Comparison of ENCODE assay signal across 8 cellular contexts in the genomic region with DNA sequence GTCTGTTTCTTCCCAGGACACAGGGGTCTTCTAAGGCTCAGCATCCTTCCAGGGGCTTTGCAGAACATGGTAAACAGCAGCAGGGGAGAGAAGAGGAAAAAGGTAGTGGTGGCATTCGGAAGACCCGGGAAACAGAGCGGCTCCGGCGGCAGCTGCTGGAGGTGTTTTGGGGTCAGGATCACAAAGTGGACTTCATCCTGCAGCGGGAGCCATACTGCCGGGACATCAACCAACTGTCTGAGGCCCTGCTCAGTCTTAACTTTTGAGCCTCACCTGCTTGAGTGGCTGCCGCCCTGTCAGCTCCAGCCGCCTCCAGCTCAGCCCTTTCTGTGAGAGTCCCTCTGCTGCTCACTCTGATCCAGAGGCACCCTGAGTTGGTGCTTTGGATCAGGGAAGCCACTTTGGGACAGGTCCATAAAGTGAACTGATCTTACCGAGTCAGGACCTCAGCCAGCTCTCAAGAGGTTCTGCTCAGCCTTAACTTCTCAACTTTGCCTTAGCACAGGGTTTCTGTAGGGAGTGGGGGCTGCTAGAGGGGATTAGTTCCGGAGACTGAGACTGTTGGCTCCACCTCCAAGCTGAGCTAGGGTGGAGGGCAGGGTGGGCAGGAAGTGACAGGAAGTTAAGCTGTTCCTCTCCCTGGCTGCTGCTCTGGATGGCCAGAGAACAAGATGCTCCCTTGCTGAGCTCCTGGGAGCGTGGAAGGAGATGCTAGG. TPM values are rescaled to one million over a fixed set of nuclear protein-coding genes. Genes with fewer than 3 reads are reported as not detected.
DNase-seq lines count a peak whose midpoint lies in the region; ATAC-seq and TF ChIP-seq lines count a peak whose summit lies in the region.

No MANE protein-coding gene starts in this region.

- CTCF ChIA-PET in Calu3 (lab: Charles Lee): interaction anchor here (0.6 to 3.9 kb wide), 4 partner anchors 41 to 110 kb away, joined by 3 to 22 read pairs (median 8); partner anchors contain the start of gene ADCY4

- peak; percentile 5 for TF ChIP-seq CTCF in Calu3 (IDR thresholded peaks at IDR 0.05; ENCODE audit: unreplicated experiment)
- TF ChIP-seq CTCF in breast epithelium (IDR thresholded peaks at IDR 0.05): no peak
- TF ChIP-seq CTCF in neutrophil (IDR thresholded peaks at IDR 0.05): no peak
- TF ChIP-seq CTCF in MM.1S (IDR thresholded peaks at IDR 0.05; ENCODE audit: low read length): no peak

- no peak overlapping the region for H3K4me3 Mint-ChIP-seq in Calu3 (ENCODE audit: low read depth, unreplicated experiment)

- H3K36me3 ChIP-seq in breast epithelium: no peaks in the 10 kb centered on the region
- H3K36me3 ChIP-seq in neutrophil: peaks cover 84% of the 10 kb centered on the region
- H3K36me3 ChIP-seq in MM.1S (replicated peaks; ENCODE audit: insufficient read depth, low read length): 0 out of 2 replicates have a peak, but pooled peaks cover 2% of the 10 kb centered on the region

- H3K9me3 ChIP-seq in breast epithelium (no peaks in the 10 kb centered on the region), neutrophil (no peaks in the 10 kb centered on the region), MM.1S (replicated peaks; ENCODE audit: insufficient read depth, low read length) (no peaks in the 10 kb centered on the region)

- H3K4me1 Mint-ChIP-seq in Calu3 (ENCODE audit: low read depth, unreplicated experiment): peaks cover under 1% of the 10 kb centered on the region

- H3K9me3 Mint-ChIP-seq in Calu3 (ENCODE audit: low read depth, unreplicated experiment): no peaks in the 10 kb centered on the region

- no TSS peak for BruUV-seq in Calu3 (replicated peaks; lab: Mats Ljungman, UMichigan)

- H3K4me3 ChIP-seq in breast epithelium (no peak overlapping the region), neutrophil (ENCODE audit: low read depth in 1 of 2, low read length in 1 of 2) (peak overlapping the region in 1 of 2 experiments; percentile 2), MM.1S (ENCODE audit: low read length) (no peak overlapping the region)

- DNase-seq in Calu3 (no peak), NCI-H82 treated with DMSO at 0.1 percent for 48 hours (lab: John Stamatoyannopoulos, UW; ENCODE audit: unreplicated experiment) (peak; percentile 43), breast epithelium (ENCODE audit: low spot score in 2 of 2) (no peak), MM.1S (no peak), GM19240 (ENCODE audit: insufficient read length, low spot score) (no peak)
- DNase-seq in effector CD4-positive, alpha-beta T cell: no peak

- peaks cover 0 to 21% of the 10 kb centered on the region in 2 donors for H3K4me1 ChIP-seq in breast epithelium
- H3K4me1 ChIP-seq in neutrophil (ENCODE audit: control insufficient read depth in 1 of 2, insufficient read depth in 1 of 2, low read depth in 1 of 2, low read length in 1 of 2): peaks cover 24 to 31% of the 10 kb centered on the region in 2 experiments
- H3K4me1 ChIP-seq in MM.1S (ENCODE audit: low read length): 0 out of 2 replicates have a peak, but pooled peaks cover 3% of the 10 kb centered on the region

- no peaks in the 10 kb centered on the region for H3K27me3 Mint-ChIP-seq in Calu3 (ENCODE audit: unreplicated experiment)

- no peaks in the 10 kb centered on the region for H3K27me3 ChIP-seq in breast epithelium
- no peaks in the 10 kb centered on the region for H3K27me3 ChIP-seq in neutrophil
- no peaks in the 10 kb centered on the region for H3K27me3 ChIP-seq in MM.1S (replicated peaks; ENCODE audit: insufficient read depth, low read length)

- peaks cover 67% of the 10 kb centered on the region for H3K36me3 Mint-ChIP-seq in Calu3 (ENCODE audit: insufficient read depth, unreplicated experiment)

- no peak overlapping the region for H3K9ac ChIP-seq in MM.1S (ENCODE audit: low read length)

- no peak for TF ChIP-seq POLR2A in breast epithelium (IDR thresholded peaks at IDR 0.05)

- H4K20me1 ChIP-seq in MM.1S (ENCODE audit: insufficient read depth, low read length): no peaks in the 10 kb centered on the region

- H3K27ac Mint-ChIP-seq in Calu3 (ENCODE audit: unreplicated experiment): no peak overlapping the region

- no peak overlapping the region for H2AFZ ChIP-seq in MM.1S (ENCODE audit: low read length)

- H3F3A ChIP-seq in MM.1S (ENCODE audit: insufficient read depth, low read length): peaks cover 5% of the 10 kb centered on the region

- no peak for ATAC-seq in GM18502 (IDR thresholded peaks at IDR 0.05; ENCODE audit: poor library complexity, unreplicated experiment)

- no peaks in the 10 kb centered on the region for H3K9me2 ChIP-seq in MM.1S (replicated peaks; ENCODE audit: insufficient read depth, low read length)

- intact Hi-C loops in Calu3 (cut with micrococcal nuclease; ENCODE audit: unreplicated experiment) (no loop called here), breast epithelium (cut with DNase I; ENCODE audit: low total_unique reads) (no loop called here)

- H3K27ac ChIP-seq in breast epithelium (peak overlapping the region; percentile 57 to 77), neutrophil (peak overlapping the region; percentile 50), MM.1S (ENCODE audit: low read length) (no peak overlapping the region)

- no peak overlapping the region for H3K4me2 ChIP-seq in MM.1S (ENCODE audit: low read depth, low read length)

- H3K79me2 ChIP-seq in MM.1S (ENCODE audit: low read length): peaks cover 5% of the 10 kb centered on the region; the same call in 1 of the 2 replicates

RNA-seq across cellular contexts. Expression of gene SDR39U1, which starts 5.4 kb away (rescaled TPM):
- total RNA-seq in Calu3 (2022) (43.7 and 59.0 TPM in 2 replicates), breast epithelium (10 to 100 TPM; 42.1 to 63.4 (median 53.4) TPM)

RNA-seq across cellular contexts. Expression of gene KHNYN, which starts 7.4 kb away (rescaled TPM):
- total RNA-seq in Calu3 (2022): 47.6 and 54.6 TPM in 2 replicates
- total RNA-seq in breast epithelium: 10 to 100 TPM; 48.5 to 68.1 (median 63.9) TPM

RNA-seq across cellular contexts. Expression of gene CBLN3, which starts 7.7 kb away (rescaled TPM):
- total RNA-seq in Calu3 (2022) (0.99 and 1.7 TPM in 2 replicates), breast epithelium (1 to 10 TPM; 1.6 to 3.8 (median 2.3) TPM)

RNA-seq across cellular contexts. Expression of gene NYNRIN, which starts 38.4 kb away (rescaled TPM):
- total RNA-seq in Calu3 (2022) (7.5 and 8.4 TPM in 2 replicates), breast epithelium (1 to 10 TPM; 6.4 to 8.2 (median 7.7) TPM)
